In genomic region chr3:123380261-123380660, GRCh38 we compare ENCODE assay signal across 17 cellular contexts.
DNase-seq lines count a peak whose midpoint lies in the region; ATAC-seq and TF ChIP-seq lines count a peak whose summit lies in the region.
"Had no signal": no experiment of that assay in that cellular context is flagged by ENCODE, and none has a peak within 500 bp of the region (broad histone marks: within the 10 kb centered on the region; RNA-seq: fewer than 3 reads in every experiment).

No MANE protein-coding gene starts in this region.

- H3K36me3 ChIP-seq in esophagus muscularis mucosa = peaks cover 0 to 3% (median 0%) of the 10 kb centered on the region in 4 donors
- H3K36me3 ChIP-seq in tibial artery = no peaks in the 10 kb centered on the region
- H3K36me3 ChIP-seq in upper lobe of left lung = no peaks in the 10 kb centered on the region
- H3K36me3 ChIP-seq: MG63 had no signal

- TF ChIP-seq POLR2A in esophagus muscularis mucosa (IDR thresholded peaks at IDR 0.05; ENCODE audit: low read depth) = no peak
- TF ChIP-seq POLR2A in upper lobe of left lung (IDR thresholded peaks at IDR 0.05) = no peak

- intact Hi-C loops in esophagus muscularis mucosa (cut with DNase I) (no loop called here), posterior vena cava (cut with DNase I) (no loop called here), tibial artery (cut with DNase I; ENCODE audit: low total_unique reads) (no loop called here)

- H3K4me1 ChIP-seq in esophagus muscularis mucosa (peaks cover 89 to 100% (median 99%) of the 10 kb centered on the region in 4 donors), tibial artery (peaks cover 0 to 100% (median 63%) of the 10 kb centered on the region in 4 donors), upper lobe of left lung (no peaks in the 10 kb centered on the region)

- H3K27me3 ChIP-seq in esophagus muscularis mucosa (no peaks in the 10 kb centered on the region), tibial artery (no peaks in the 10 kb centered on the region), upper lobe of left lung (no peaks in the 10 kb centered on the region)
- H3K27me3 ChIP-seq: MG63 had no signal

- TF ChIP-seq CTCF in coronary artery (IDR thresholded peaks at IDR 0.05) = no peak
- TF ChIP-seq CTCF in esophagus muscularis mucosa (IDR thresholded peaks at IDR 0.05) = no peak
- TF ChIP-seq CTCF in tibial artery (IDR thresholded peaks at IDR 0.05) = no peak
- no peak for TF ChIP-seq CTCF in upper lobe of left lung (IDR thresholded peaks at IDR 0.05)

- ATAC-seq in upper lobe of left lung (ENCODE audit: low FRiP score in 2 of 2) = no peak
- no peak for ATAC-seq in GM18873 (IDR thresholded peaks at IDR 0.05; ENCODE audit: low FRiP score, unreplicated experiment)
- ATAC-seq: Panc1 had no signal

- H3K4me3 ChIP-seq in coronary artery (no peak overlapping the region), esophagus muscularis mucosa (no peak overlapping the region), tibial artery (no peak overlapping the region), upper lobe of left lung (no peak overlapping the region)
- H3K4me3 ChIP-seq: MG63 had no signal

- H3K27ac ChIP-seq in coronary artery = peak overlapping the region; percentile 60 to 94
- peak overlapping the region; percentile 91 to 97 (median 94) for H3K27ac ChIP-seq in esophagus muscularis mucosa (replicated peaks in 1 of 4)
- H3K27ac ChIP-seq in tibial artery = peak overlapping the region; percentile 89 to 96
- no peak overlapping the region for H3K27ac ChIP-seq in upper lobe of left lung

- H3K9me3 ChIP-seq in esophagus muscularis mucosa (no peaks in the 10 kb centered on the region), tibial artery (no peaks in the 10 kb centered on the region), upper lobe of left lung (no peaks in the 10 kb centered on the region)
- H3K9me3 ChIP-seq: MG63 had no signal

- TF ChIP-seq EP300 in esophagus muscularis mucosa (IDR thresholded peaks at IDR 0.05) (no peak), upper lobe of left lung (IDR thresholded peaks at IDR 0.05) (no peak)

- 67% methylated on average over 1 of the region's 3 CpGs for WGBS in esophagus muscularis mucosa
- WGBS in upper lobe of left lung, 2 donors = 81 to 86% methylated on average over 3 of the region's 3 CpGs

- no peak for DNase-seq in coronary artery (ENCODE audit: low spot score)
- DNase-seq in esophagus muscularis mucosa (ENCODE audit: extremely low spot score) = no peak
- DNase-seq in posterior vena cava (ENCODE audit: low spot score) = peak; percentile 41
- DNase-seq in tibial artery = peak in 1 of 2 donors; percentile 58
- DNase-seq in activated CD4-positive, alpha-beta T cell treated with anti-CD3 and anti-CD28 coated beads for 1 hour = no peak
- no peak for DNase-seq in upper lobe of left lung
- DNase-seq: CD4-positive, alpha-beta T cell; DMS53; H9; Karpas-422; MG63; NCI-H1092; NCI-H146; NCI-H2081; NCI-H510A treated with DMSO at 0.1 percent for 48 hours had no signal

Comparison
In these comparisons a context has a peak if more than half of its experiments do, and no peak if none do; other contexts are left out.
1. H3K27ac ChIP-seq: peak in coronary artery (2 of 2), esophagus muscularis mucosa (4 of 4) and tibial artery (2 of 2); none in upper lobe of left lung (0 of 4).